8 cellular contexts compared by ENCODE assay signal in the genomic region with DNA sequence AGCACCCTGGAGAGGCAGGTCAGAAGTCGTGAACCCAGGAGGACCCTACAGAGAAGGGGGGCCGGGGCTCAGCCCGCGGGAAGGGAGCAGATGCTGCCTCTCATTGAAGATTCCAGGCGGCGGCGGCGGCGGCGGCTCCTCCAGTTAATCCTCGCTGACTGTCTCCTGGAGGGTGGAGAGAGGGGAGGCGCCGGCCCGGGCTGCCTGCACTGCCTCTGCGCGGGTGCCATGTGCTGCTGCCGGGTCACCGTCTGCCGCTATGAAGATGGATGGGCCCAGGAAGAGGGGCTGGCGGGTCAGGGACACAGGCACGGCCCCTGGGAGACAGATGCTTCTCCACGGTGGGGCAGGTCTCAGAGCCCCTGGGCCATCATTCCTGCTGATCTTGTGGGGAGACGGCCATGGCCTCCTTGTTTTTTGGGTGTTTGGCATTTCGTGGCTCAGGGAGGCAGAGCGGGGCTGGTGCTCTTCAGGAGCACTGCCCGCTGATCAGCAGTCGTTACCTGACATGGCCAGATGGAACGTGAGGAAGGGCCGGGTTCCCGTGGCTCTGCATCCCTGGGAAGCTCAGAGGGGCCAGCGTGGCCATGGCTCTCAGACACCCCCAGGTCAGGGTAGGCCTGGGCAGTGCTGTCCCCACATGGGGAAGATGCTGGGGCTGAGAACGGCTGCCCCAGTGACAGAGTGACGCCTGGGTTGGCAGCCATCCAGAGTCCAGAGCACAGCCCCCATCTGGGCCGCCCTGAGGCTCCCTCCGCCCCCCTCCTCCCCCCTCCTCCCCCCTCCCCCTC. TPM values are rescaled to one million over a fixed set of nuclear protein-coding genes. Genes with fewer than 3 reads are reported as not detected.
DNase-seq lines count a peak whose midpoint lies in the region; TF ChIP-seq lines count a peak whose summit lies in the region.
"Had no signal": no experiment of that assay in that cellular context is flagged by ENCODE, and none has a peak within 500 bp of the region (broad histone marks: within the 10 kb centered on the region; RNA-seq: fewer than 3 reads in every experiment).

No MANE protein-coding gene starts in this region.

- no peak for TF ChIP-seq EP300 in suprapubic skin (IDR thresholded peaks at IDR 0.05)

- H3K9me3 ChIP-seq in ascending aorta, result no peaks in the 10 kb centered on the region
- no peaks in the 10 kb centered on the region for H3K9me3 ChIP-seq in suprapubic skin

- peaks cover 8 to 23% of the 10 kb centered on the region in 2 donors for H3K4me1 ChIP-seq in ascending aorta
- peaks cover 34% of the 10 kb centered on the region for H3K4me1 ChIP-seq in suprapubic skin

- no peak for TF ChIP-seq POLR2A in suprapubic skin (IDR thresholded peaks at IDR 0.05)

- DNase-seq in EH (ENCODE audit: low read depth) (peak; percentile 72), NCI-H1105 treated with DMSO at 0.1 percent for 48 hours (lab: John Stamatoyannopoulos, UW) (peak; percentile 40), ascending aorta (ENCODE audit: low spot score in 2 of 2) (peak in 1 of 2 donors; percentile 79), inferior parietal cortex (ENCODE audit: extremely low spot score) (peak; percentile 56), suprapubic skin (ENCODE audit: low spot score in 2 of 2) (peak in 1 of 2 donors; percentile 82), cortex of kidney (lab: John Stamatoyannopoulos, UW) (no peak), NCI-H187 treated with DMSO at 0.1 percent for 48 hours (lab: John Stamatoyannopoulos, UW) (no peak)

- intact Hi-C loops in ascending aorta (cut with DNase I), result loop anchor here (2.0 kb wide), 1 partner anchor 38 kb away; no protein-coding TSS in a partner anchor

- TF ChIP-seq CTCF in ascending aorta (IDR thresholded peaks at IDR 0.05) (no peak), suprapubic skin (IDR thresholded peaks at IDR 0.05) (no peak)

- H3K27me3 ChIP-seq in ascending aorta, result no peaks in the 10 kb centered on the region
- H3K27me3 ChIP-seq in suprapubic skin, result no peaks in the 10 kb centered on the region

- no peak overlapping the region for H3K4me3 ChIP-seq in ascending aorta
- H3K4me3 ChIP-seq in suprapubic skin, result no peak overlapping the region

- H3K36me3 ChIP-seq in ascending aorta, result peaks cover 26 to 53% of the 10 kb centered on the region in 2 donors
- H3K36me3 ChIP-seq in suprapubic skin, result peaks cover 59% of the 10 kb centered on the region

- H3K27ac ChIP-seq in ascending aorta (peak overlapping the region; percentile 52 to 76), suprapubic skin (peak overlapping the region; percentile 2)
- H3K27ac ChIP-seq: KMS-11 had no signal

- WGBS in suprapubic skin, result 43% methylated on average over 12 of the region's 35 CpGs

RNA-seq across cellular contexts. Expression of gene GINS2, which starts 36.1 kb away (rescaled TPM):
- total RNA-seq in ascending aorta (not detected), suprapubic skin (1 to 10 TPM in 3 of 4 donors, not detected in 1; 1.8 to 2.5 (median 1.9) TPM)

RNA-seq across cellular contexts. Expression of gene GSE1, which starts 39.5 kb away (rescaled TPM):
- total RNA-seq in ascending aorta (120 TPM), suprapubic skin (100 to 1,000 TPM in 2 of 4 donors, 10 to 100 TPM in 2; 46.7 to 144 (median 96.9) TPM)

Comparison
In these comparisons a context has a peak if more than half of its experiments do, and no peak if none do; other contexts are left out.
1. DNase-seq: peak in EH (single experiment), NCI-H1105 treated with DMSO at 0.1 percent for 48 hours (single experiment) and inferior parietal cortex (single experiment); none in cortex of kidney (single experiment) and NCI-H187 treated with DMSO at 0.1 percent for 48 hours (single experiment).